Comparison of ENCODE assay signal across 1 cellular context in genomic region chr22:28680813-28681490, GRCh38.
A peak's percentile ranks its signal among the peaks of the same experiment; 100 is the strongest.
TF ChIP-seq lines count a peak whose summit lies in the region.

No MANE protein-coding gene starts in this region.

TF ChIP-seq in HepG2, 621 proteins besides CTCF, POLR2A, EP300 and RAD21 (continued from another document):
- TF ChIP-seq ATF2 (CRISPR knock-in tag; IDR thresholded peaks at IDR 0.05), result peak; percentile 83
TF ChIP-seq in HepG2: peak in this region for 39; not testable (repeated sequence) for 582.
